Comparison of ENCODE assay signal across 1 cellular context in genomic region chr2:219001100-219001576, GRCh38.
TF ChIP-seq lines count a peak whose summit lies in the region.

No MANE protein-coding gene starts in this region.

TF ChIP-seq in HepG2, 621 proteins besides CTCF, POLR2A, EP300 and RAD21:
- no peak for TF ChIP-seq ZNF160 (CRISPR knock-in tag; IDR thresholded peaks at IDR 0.05)
- no peak for TF ChIP-seq POGZ (CRISPR knock-in tag; IDR thresholded peaks at IDR 0.05)
- no peak for TF ChIP-seq KLF13 (CRISPR knock-in tag; IDR thresholded peaks at IDR 0.05)
- TF ChIP-seq, protein P1, sequence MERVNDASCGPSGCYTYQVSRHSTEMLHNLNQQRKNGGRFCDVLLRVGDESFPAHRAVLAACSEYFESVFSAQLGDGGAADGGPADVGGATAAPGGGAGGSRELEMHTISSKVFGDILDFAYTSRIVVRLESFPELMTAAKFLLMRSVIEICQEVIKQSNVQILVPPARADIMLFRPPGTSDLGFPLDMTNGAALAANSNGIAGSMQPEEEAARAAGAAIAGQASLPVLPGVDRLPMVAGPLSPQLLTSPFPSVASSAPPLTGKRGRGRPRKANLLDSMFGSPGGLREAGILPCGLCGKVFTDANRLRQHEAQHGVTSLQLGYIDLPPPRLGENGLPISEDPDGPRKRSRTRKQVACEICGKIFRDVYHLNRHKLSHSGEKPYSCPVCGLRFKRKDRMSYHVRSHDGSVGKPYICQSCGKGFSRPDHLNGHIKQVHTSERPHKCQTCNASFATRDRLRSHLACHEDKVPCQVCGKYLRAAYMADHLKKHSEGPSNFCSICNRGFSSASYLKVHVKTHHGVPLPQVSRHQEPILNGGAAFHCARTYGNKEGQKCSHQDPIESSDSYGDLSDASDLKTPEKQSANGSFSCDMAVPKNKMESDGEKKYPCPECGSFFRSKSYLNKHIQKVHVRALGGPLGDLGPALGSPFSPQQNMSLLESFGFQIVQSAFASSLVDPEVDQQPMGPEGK (CRISPR knock-in tag; IDR thresholded peaks at IDR 0.05), result 0 out of 2 replicates have a peak, but pooled peaks have one; percentile 7
- no peak for TF ChIP-seq ZNF713 (CRISPR knock-in tag; IDR thresholded peaks at IDR 0.05)
- no peak for TF ChIP-seq ZNF737 (CRISPR knock-in tag; IDR thresholded peaks at IDR 0.05; ENCODE audit: borderline replicate concordance)
- TF ChIP-seq HDAC2 (CRISPR knock-in tag; IDR thresholded peaks at IDR 0.05), result no peak
- 0 out of 2 replicates have a peak, but pooled peaks have one; percentile 3 for TF ChIP-seq ZNF124 (CRISPR knock-in tag; IDR thresholded peaks at IDR 0.05)
- no peak for TF ChIP-seq HOXA7 (CRISPR knock-in tag; IDR thresholded peaks at IDR 0.05)
- TF ChIP-seq HOXA5 (CRISPR knock-in tag; IDR thresholded peaks at IDR 0.05), result no peak
- 0 out of 2 replicates have a peak, but pooled peaks have one; percentile 2 for TF ChIP-seq MTF2 (CRISPR knock-in tag; IDR thresholded peaks at IDR 0.05; ENCODE audit: borderline replicate concordance)
- TF ChIP-seq HIC2 (CRISPR knock-in tag; IDR thresholded peaks at IDR 0.05; ENCODE audit: low read depth), result peak; percentile 26; the same call in 1 of the 2 replicates
- TF ChIP-seq, protein P2, sequence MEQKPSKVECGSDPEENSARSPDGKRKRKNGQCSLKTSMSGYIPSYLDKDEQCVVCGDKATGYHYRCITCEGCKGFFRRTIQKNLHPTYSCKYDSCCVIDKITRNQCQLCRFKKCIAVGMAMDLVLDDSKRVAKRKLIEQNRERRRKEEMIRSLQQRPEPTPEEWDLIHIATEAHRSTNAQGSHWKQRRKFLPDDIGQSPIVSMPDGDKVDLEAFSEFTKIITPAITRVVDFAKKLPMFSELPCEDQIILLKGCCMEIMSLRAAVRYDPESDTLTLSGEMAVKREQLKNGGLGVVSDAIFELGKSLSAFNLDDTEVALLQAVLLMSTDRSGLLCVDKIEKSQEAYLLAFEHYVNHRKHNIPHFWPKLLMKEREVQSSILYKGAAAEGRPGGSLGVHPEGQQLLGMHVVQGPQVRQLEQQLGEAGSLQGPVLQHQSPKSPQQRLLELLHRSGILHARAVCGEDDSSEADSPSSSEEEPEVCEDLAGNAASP (CRISPR knock-in tag; IDR thresholded peaks at IDR 0.05; ENCODE audit: borderline replicate concordance), result no peak
- TF ChIP-seq ZBTB7B (CRISPR knock-in tag; IDR thresholded peaks at IDR 0.05), result no peak
- TF ChIP-seq NCOA5 (CRISPR knock-in tag; IDR thresholded peaks at IDR 0.05), result no peak
- TF ChIP-seq ATAD3A (CRISPR knock-in tag; IDR thresholded peaks at IDR 0.05), result no peak
- TF ChIP-seq YY1 (IDR thresholded peaks at IDR 0.05; ENCODE audit: insufficient read depth, insufficient replicate concordance, low read depth, low read length), result no peak
- TF ChIP-seq HMGA1 (CRISPR knock-in tag; conservative IDR thresholded peaks at IDR 0.05), result no peak
- TF ChIP-seq ZNF274 (CRISPR knock-in tag; IDR thresholded peaks at IDR 0.05), result no peak
- TF ChIP-seq MAFF (IDR thresholded peaks at IDR 0.05; ENCODE audit: low read depth, low read length), result no peak
- no peak for TF ChIP-seq PHF20 (CRISPR knock-in tag; IDR thresholded peaks at IDR 0.05)
- TF ChIP-seq TOPORS (CRISPR knock-in tag; IDR thresholded peaks at IDR 0.05), result no peak
- no peak for TF ChIP-seq ZNF331 (CRISPR knock-in tag; IDR thresholded peaks at IDR 0.05)
- no peak for TF ChIP-seq MZF1 (CRISPR knock-in tag; IDR thresholded peaks at IDR 0.05; ENCODE audit: borderline replicate concordance)
- no peak for TF ChIP-seq ZNF549 (CRISPR knock-in tag; IDR thresholded peaks at IDR 0.05)
- TF ChIP-seq, protein P3, sequence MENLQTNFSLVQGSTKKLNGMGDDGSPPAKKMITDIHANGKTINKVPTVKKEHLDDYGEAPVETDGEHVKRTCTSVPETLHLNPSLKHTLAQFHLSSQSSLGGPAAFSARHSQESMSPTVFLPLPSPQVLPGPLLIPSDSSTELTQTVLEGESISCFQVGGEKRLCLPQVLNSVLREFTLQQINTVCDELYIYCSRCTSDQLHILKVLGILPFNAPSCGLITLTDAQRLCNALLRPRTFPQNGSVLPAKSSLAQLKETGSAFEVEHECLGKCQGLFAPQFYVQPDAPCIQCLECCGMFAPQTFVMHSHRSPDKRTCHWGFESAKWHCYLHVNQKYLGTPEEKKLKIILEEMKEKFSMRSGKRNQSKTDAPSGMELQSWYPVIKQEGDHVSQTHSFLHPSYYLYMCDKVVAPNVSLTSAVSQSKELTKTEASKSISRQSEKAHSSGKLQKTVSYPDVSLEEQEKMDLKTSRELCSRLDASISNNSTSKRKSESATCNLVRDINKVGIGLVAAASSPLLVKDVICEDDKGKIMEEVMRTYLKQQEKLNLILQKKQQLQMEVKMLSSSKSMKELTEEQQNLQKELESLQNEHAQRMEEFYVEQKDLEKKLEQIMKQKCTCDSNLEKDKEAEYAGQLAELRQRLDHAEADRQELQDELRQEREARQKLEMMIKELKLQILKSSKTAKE (CRISPR knock-in tag; IDR thresholded peaks at IDR 0.05; ENCODE audit: borderline replicate concordance), result no peak
- TF ChIP-seq, protein P4, sequence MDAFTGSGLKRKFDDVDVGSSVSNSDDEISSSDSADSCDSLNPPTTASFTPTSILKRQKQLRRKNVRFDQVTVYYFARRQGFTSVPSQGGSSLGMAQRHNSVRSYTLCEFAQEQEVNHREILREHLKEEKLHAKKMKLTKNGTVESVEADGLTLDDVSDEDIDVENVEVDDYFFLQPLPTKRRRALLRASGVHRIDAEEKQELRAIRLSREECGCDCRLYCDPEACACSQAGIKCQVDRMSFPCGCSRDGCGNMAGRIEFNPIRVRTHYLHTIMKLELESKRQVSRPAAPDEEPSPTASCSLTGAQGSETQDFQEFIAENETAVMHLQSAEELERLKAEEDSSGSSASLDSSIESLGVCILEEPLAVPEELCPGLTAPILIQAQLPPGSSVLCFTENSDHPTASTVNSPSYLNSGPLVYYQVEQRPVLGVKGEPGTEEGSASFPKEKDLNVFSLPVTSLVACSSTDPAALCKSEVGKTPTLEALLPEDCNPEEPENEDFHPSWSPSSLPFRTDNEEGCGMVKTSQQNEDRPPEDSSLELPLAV (CRISPR knock-in tag; conservative IDR thresholded peaks at IDR 0.05; ENCODE audit: low read depth), result no peak
- no peak for TF ChIP-seq STAT5B (CRISPR knock-in tag; IDR thresholded peaks at IDR 0.05)
TF ChIP-seq in HepG2: peak in this region for 4.
